Comparison of ENCODE assay signal across 8 cellular contexts in the genomic region with DNA sequence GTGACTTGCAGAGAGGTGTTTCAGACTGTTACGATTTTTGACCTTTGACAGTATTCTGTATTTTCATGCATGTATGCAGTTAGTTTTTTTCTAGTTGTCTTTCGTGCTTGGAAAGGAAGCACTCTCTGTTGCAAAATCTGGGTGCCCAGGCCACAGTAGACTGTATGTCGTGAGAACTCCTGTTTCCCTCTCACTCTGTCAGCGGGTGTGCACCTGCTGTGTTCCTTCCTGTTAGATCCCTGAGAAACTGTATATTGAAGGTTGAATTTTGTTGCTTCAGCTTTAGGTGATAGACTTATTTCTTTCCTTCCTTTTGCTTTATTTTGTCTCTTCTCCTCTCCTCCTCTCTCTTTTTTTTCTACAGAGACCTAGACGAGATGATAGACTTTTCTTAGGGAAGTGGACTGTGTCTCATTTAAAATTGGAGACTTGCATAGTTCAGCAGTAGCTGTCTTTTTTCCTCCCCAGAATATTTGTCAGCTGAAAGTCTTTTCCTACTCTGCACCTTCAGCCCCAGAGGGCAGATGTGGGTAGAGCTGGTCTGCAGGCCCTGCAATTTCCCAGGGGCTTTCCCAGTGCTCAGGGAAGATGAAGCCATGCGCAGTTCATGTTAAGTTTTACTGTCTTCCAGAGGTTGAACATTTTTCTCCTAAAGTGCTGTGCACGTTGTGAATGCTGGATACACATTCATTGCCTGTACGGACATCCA. TPM values are rescaled to one million over a fixed set of nuclear protein-coding genes. Genes with fewer than 3 reads are reported as not detected.
DNase-seq lines count a peak whose midpoint lies in the region; ATAC-seq and TF ChIP-seq lines count a peak whose summit lies in the region.

No MANE protein-coding gene starts in this region.

- H4K8ac ChIP-seq in mesendoderm (ENCODE audit: low read depth, low read length), result no peak overlapping the region

- H3K27me3 ChIP-seq in cardiac muscle cell (no peaks in the 10 kb centered on the region), mesendoderm (ENCODE audit: insufficient read depth, low read length, poor library complexity) (no peaks in the 10 kb centered on the region), thoracic aorta (replicated peaks; ENCODE audit: insufficient read depth) (no peaks in the 10 kb centered on the region)

- no peaks in the 10 kb centered on the region for H3K27me3 Mint-ChIP-seq in chondrocyte (ENCODE audit: low read depth)

- no peak overlapping the region for H2BK15ac ChIP-seq in mesendoderm (replicated peaks; ENCODE audit: low read depth)

- H3K27ac ChIP-seq in cardiac muscle cell (peak overlapping the region; percentile 95), mesendoderm (ENCODE audit: low read depth, low read length) (no peak overlapping the region), thoracic aorta (peak overlapping the region in 1 of 2 donors; percentile 86)

- H3K9me3 Mint-ChIP-seq in chondrocyte (ENCODE audit: low read depth), result peaks cover under 1% of the 10 kb centered on the region

- peak overlapping the region; percentile 87 for H3K27ac Mint-ChIP-seq in chondrocyte (ENCODE audit: unreplicated experiment)

- ATAC-seq in thoracic aorta (ENCODE audit: insufficient number of reproducible peaks, low FRiP score, low read depth) (no peak), HG03108 (IDR thresholded peaks at IDR 0.05; ENCODE audit: unreplicated experiment) (no peak)

- H2BK5ac ChIP-seq in mesendoderm (ENCODE audit: low read length), result no peak overlapping the region

- peak overlapping the region; percentile 88 for H3K56ac ChIP-seq in mesendoderm (ENCODE audit: low read length)

- peak overlapping the region; percentile 87 for H3K4me2 ChIP-seq in mesendoderm (ENCODE audit: low read length)

- no CpG with 5 or more reads among the region's 8 CpGs for WGBS in mesendoderm (ENCODE audit: extremely low coverage, insufficient coverage, low lambda C conversion rate)

- H3K4me1 ChIP-seq in cardiac muscle cell (ENCODE audit: low read depth) (no peaks in the 10 kb centered on the region), mesendoderm (ENCODE audit: control insufficient read depth, low read depth, low read length) (peaks cover 7% of the 10 kb centered on the region), thoracic aorta (ENCODE audit: control insufficient read depth in 1 of 2, low read depth in 2 of 2) (peaks cover 19 to 26% of the 10 kb centered on the region in 2 donors)

- H3K18ac ChIP-seq in mesendoderm (ENCODE audit: low read length), result no peak overlapping the region

- H3K79me1 ChIP-seq in mesendoderm (ENCODE audit: low read length), result peaks cover 10% of the 10 kb centered on the region

- intact Hi-C loops in cardiac septum (cut with DNase I), result loop anchor here (10.0 kb wide), 1 partner anchor 291 kb away; a partner anchor contains a TSS

- H2BK120ac ChIP-seq in mesendoderm (ENCODE audit: low read depth, low read length), result no peak overlapping the region

- H3K36me3 Mint-ChIP-seq in chondrocyte (ENCODE audit: low read depth), result no peaks in the 10 kb centered on the region

- H3K4me3 Mint-ChIP-seq in chondrocyte (ENCODE audit: unreplicated experiment), result peak overlapping the region; percentile 82

- peak overlapping the region; percentile 95 for H3K4me3 ChIP-seq in cardiac muscle cell
- H3K4me3 ChIP-seq in mesendoderm (ENCODE audit: low read length), result peak overlapping the region; percentile 85
- peak overlapping the region; percentile 79 for H3K4me3 ChIP-seq in thoracic aorta

- H3K9me3 ChIP-seq in cardiac muscle cell (ENCODE audit: low read depth) (no peaks in the 10 kb centered on the region), thoracic aorta (no peaks in the 10 kb centered on the region)

- H3K4ac ChIP-seq in mesendoderm (ENCODE audit: low read depth, low read length), result no peak overlapping the region

- no peak overlapping the region for H2AK5ac ChIP-seq in mesendoderm (ENCODE audit: low read length)

- TF ChIP-seq CTCF in cardiac muscle cell (IDR thresholded peaks at IDR 0.05; ENCODE audit: low read depth, low read length), result no peak
- TF ChIP-seq CTCF in chondrocyte (IDR thresholded peaks at IDR 0.05), result peak; percentile 10
- no peak for TF ChIP-seq CTCF in thoracic aorta (IDR thresholded peaks at IDR 0.05)

- no peak overlapping the region for H3K23ac ChIP-seq in mesendoderm (ENCODE audit: low read length)

- H3K79me2 ChIP-seq in mesendoderm (ENCODE audit: control insufficient read depth, insufficient read depth, low read length), result peaks cover 47% of the 10 kb centered on the region

- H3K36me3 ChIP-seq in cardiac muscle cell (no peaks in the 10 kb centered on the region), mesendoderm (ENCODE audit: control insufficient read depth, insufficient read depth, low read length) (no peaks in the 10 kb centered on the region), thoracic aorta (no peaks in the 10 kb centered on the region)

- no peak for DNase-seq in cardiac muscle cell (ENCODE audit: low read depth in 1 of 2, low spot score in 1 of 2)
- DNase-seq in cardiac septum (ENCODE audit: low spot score), result no peak
- peak; percentile 59 for DNase-seq in SKM-1 treated with dmso at 0.1 percent for 144 hours (lab: John Stamatoyannopoulos, UW; ENCODE audit: unreplicated experiment)
- no peak for DNase-seq in chondrocyte (ENCODE audit: low spot score)
- DNase-seq in mesendoderm, result peak; percentile 38
- DNase-seq in thoracic aorta (ENCODE audit: low spot score), result no peak
- DNase-seq in hepatic stellate cell (ENCODE audit: low spot score), result no peak

- peaks cover 70% of the 10 kb centered on the region for H3K4me1 Mint-ChIP-seq in chondrocyte (ENCODE audit: low read depth)

- H4K5ac ChIP-seq in mesendoderm (ENCODE audit: low read length), result no peak overlapping the region

- H3K9ac ChIP-seq in mesendoderm (ENCODE audit: low read length), result peak overlapping the region; percentile 85

RNA-seq across cellular contexts. Expression of a gene that starts 1.4 kb away (rescaled TPM):
- total RNA-seq in cardiac muscle cell (12.6 and 14.5 TPM in 2 replicates), cardiac septum (22.2 TPM), chondrocyte (31.0 to 41.8 TPM (median 37.0 TPM) in 3 replicates), thoracic aorta (10 to 100 TPM; 45.9 to 47.9 TPM)
- 6.5 and 7.9 TPM in 2 replicates for polyA plus RNA-seq in cardiac muscle cell
- polyA plus RNA-seq in mesendoderm (2013, experiment 1 of 2), result 21.4 TPM
- polyA plus RNA-seq in mesendoderm (2013, experiment 2 of 2), result 19.9 TPM

Comparison
In these comparisons a context has a peak if more than half of its experiments do, and no peak if none do; other contexts are left out.
1. DNase-seq: peak in SKM-1 treated with dmso at 0.1 percent for 144 hours (single experiment) and mesendoderm (single experiment); none in cardiac muscle cell (0 of 2), cardiac septum (single experiment), chondrocyte (single experiment), thoracic aorta (single experiment) and hepatic stellate cell (single experiment).
2. Peak in every context shown above with its lines, with median percentiles within 50 percentile points of each other: H3K4me3 ChIP-seq.